ENCODE assay signal across 25 cellular contexts in genomic region chr2:221390846-221391245, GRCh38.
"Had no signal": no experiment of that assay in that cellular context is flagged by ENCODE, and none has a peak within 500 bp of the region (broad histone marks: within the 10 kb centered on the region; RNA-seq: fewer than 3 reads in every experiment).

No MANE protein-coding gene starts in this region.

- ATAC-seq: heart right ventricle; left cardiac atrium; left lung; lower lobe of right lung; natural killer cell; right lobe of liver; stimulated activated naive B cell treated with anti-CD40 and anti-IgM and Interleukin-4, amounts not matched to agents 10 μg/mL and 1 μg/mL and 100 μg/mL, for 72 hours; upper lobe of right lung had no signal

- H3K27ac ChIP-seq: heart right ventricle, hepatocyte, left lung, lower lobe of right lung, ovary, right atrium auricular region, right lobe of liver, skin epidermis, suprapubic skin, thoracic aorta, tibial artery, upper lobe of right lung had no signal

- H3K36me3 ChIP-seq: heart right ventricle, left lung, lower lobe of right lung, ovary, right atrium auricular region, right lobe of liver, suprapubic skin, thoracic aorta, tibial artery, upper lobe of right lung had no signal

- H3K4me1 ChIP-seq: heart right ventricle, left lung, lower lobe of right lung, right atrium auricular region, right lobe of liver, suprapubic skin, tibial artery, upper lobe of right lung had no signal

- H3K4me3 ChIP-seq: heart right ventricle, hepatocyte, left lung, lower lobe of right lung, ovary, right atrium auricular region, right lobe of liver, skin epidermis, suprapubic skin, thoracic aorta, tibial artery, upper lobe of right lung had no signal

- H3K27me3 ChIP-seq: hepatocyte, left lung, ovary, right atrium auricular region, right lobe of liver, suprapubic skin, tibial artery, upper lobe of right lung had no signal

- DNase-seq: heart right ventricle; kidney glomerular epithelial cell; left cardiac atrium; left lung; lower lobe of right lung; mammary epithelial cell; mesenchymal stem cell; naive B cell; natural killer cell; nephron progenitor cell; ovary; right lobe of liver; stimulated activated CD4-positive, alpha-beta T cell treated with anti-CD3 and anti-CD28 coated beads, Interleukin-12 subunit alpha, Interleukin-12 subunit beta, amount 100 ng/mL, for 4 hours; stimulated activated CD4-positive, alpha-beta T cell treated with anti-CD3 and anti-CD28 coated beads, Interleukin-15, amount 100 ng/mL, for 24 hours; stimulated activated CD4-positive, alpha-beta T cell treated with anti-CD3 and anti-CD28 coated beads, Interleukin-2, amount 100 ng/mL, for 24 hours; stimulated activated CD4-positive, alpha-beta T cell treated with anti-CD3 and anti-CD28 coated beads, Interleukin-4, amount 100 ng/mL, for 1 hour; stimulated activated naive B cell treated with anti-CD40 and anti-IgM and Interleukin-4, amounts not matched to agents 10 μg/mL and 1 μg/mL and 100 μg/mL, for 72 hours; tibial artery; trophoblast cell; upper lobe of right lung had no signal

- H3K9me3 ChIP-seq: heart right ventricle, left lung, lower lobe of right lung, ovary, right atrium auricular region, right lobe of liver, suprapubic skin, thoracic aorta, tibial artery, upper lobe of right lung had no signal
